Comparison of ENCODE assay signal across 12 cellular contexts in the genomic region with DNA sequence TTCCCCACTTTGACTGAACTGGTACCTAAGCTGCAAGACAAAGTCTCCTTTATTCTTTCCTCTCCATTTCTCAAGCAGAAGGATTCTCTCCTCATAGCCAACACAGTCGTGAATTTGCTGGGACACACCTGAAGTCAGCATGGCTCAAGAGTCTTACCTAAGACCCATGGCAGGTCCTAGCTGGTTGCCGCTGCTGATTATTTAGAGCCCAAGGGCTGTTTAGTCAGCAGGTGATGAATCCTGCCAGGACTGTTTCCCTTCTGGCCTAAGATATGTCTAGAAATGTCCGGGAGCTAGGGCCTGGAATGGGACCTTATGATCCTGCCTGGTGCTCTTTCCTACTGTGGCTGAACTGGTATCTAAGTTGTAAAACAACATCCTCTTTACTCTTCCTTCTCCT.
DNase-seq lines count a peak whose midpoint lies in the region; ATAC-seq and TF ChIP-seq lines count a peak whose summit lies in the region.
"Had no signal": no experiment of that assay in that cellular context is flagged by ENCODE, and none has a peak within 500 bp of the region (broad histone marks: within the 10 kb centered on the region; RNA-seq: fewer than 3 reads in every experiment).

No MANE protein-coding gene starts in this region.

- peak overlapping the region in 3 of 5 experiments; percentile 25 to 55 (median 45) for H3K27ac Mint-ChIP-seq in brain

- peak overlapping the region; percentile 0; the same call in 1 of the 2 replicates for H3K9ac ChIP-seq in KMS-11

- H3K9me3 ChIP-seq in gastrocnemius medialis = no peaks in the 10 kb centered on the region
- H3K9me3 ChIP-seq: Caco-2 had no signal

- in situ Hi-C loops in gastrocnemius medialis (cut with MboI; ENCODE audit: low sequenced_read_pairs in 4 of 4) = no loop called here

- no peak overlapping the region for H2AFZ ChIP-seq in KMS-11 (ENCODE audit: low read depth)

- peaks cover 71% of the 10 kb centered on the region for H3K4me1 ChIP-seq in KMS-11 (ENCODE audit: low read depth, poor library complexity, severe bottlenecking)
- peaks cover 23 to 32% of the 10 kb centered on the region in 2 donors for H3K4me1 ChIP-seq in gastrocnemius medialis
- H3K4me1 ChIP-seq: Caco-2 had no signal

- TF ChIP-seq CTCF in KMS-11 (conservative IDR thresholded peaks at IDR 0.05; ENCODE audit: low read depth, low read length) (no peak), brain (conservative IDR thresholded peaks at IDR 0.05) (no peak), gastrocnemius medialis (IDR thresholded peaks at IDR 0.05 in 4 of 5, conservative IDR thresholded peaks at IDR 0.05 in 1 of 5) (no peak)

- ATAC-seq in esophagus mucosa (peak; percentile 95), gastrocnemius medialis (peak; percentile 50 to 71)

- no peak for TF ChIP-seq POLR2A in gastrocnemius medialis (IDR thresholded peaks at IDR 0.05)

- peaks cover 14% of the 10 kb centered on the region; the same call in 1 of the 2 replicates for H3K79me2 ChIP-seq in KMS-11 (ENCODE audit: insufficient read depth, low read depth)

- peak in 1 of 2 donors; percentile 45 for DNase-seq in gastrocnemius medialis
- no peak for DNase-seq in NCI-H146 (lab: John Stamatoyannopoulos, UW)
- no peak for DNase-seq in HuH-7.5 (ENCODE audit: low spot score)
- no peak for DNase-seq in NOMO-1 treated with DMSO at 0.1 percent for 48 hours (lab: John Stamatoyannopoulos, UW; ENCODE audit: unreplicated experiment)
- DNase-seq: Caco-2, NCI-H1048, NCI-H1694 treated with DMSO at 0.1 percent for 48 hours, NCI-H748 treated with DMSO at 0.1 percent for 48 hours, SHP77 had no signal

- H4K20me1 ChIP-seq in KMS-11 (ENCODE audit: insufficient read depth) = no peaks in the 10 kb centered on the region

- no peak overlapping the region for H3K4me3 Mint-ChIP-seq in brain

- peaks cover 19 to 35% (median 29%) of the 10 kb centered on the region in 5 experiments for H3K9me3 Mint-ChIP-seq in brain

- H3K4me3 ChIP-seq in KMS-11 (IDR thresholded peaks at IDR 0.05; ENCODE audit: insufficient read depth, low read depth, low read length) (no peak overlapping the region), gastrocnemius medialis (no peak overlapping the region)

- H3K27me3 Mint-ChIP-seq in brain = no peaks in the 10 kb centered on the region

- intact Hi-C loops in gastrocnemius medialis (cut with DNase I; ENCODE audit: low total_unique reads) = no loop called here

- peak overlapping the region; percentile 78 for H3K4me2 ChIP-seq in KMS-11

- no peaks in the 10 kb centered on the region for H3K36me3 ChIP-seq in KMS-11 (ENCODE audit: insufficient read depth)
- H3K36me3 ChIP-seq in gastrocnemius medialis = no peaks in the 10 kb centered on the region

- H3K36me3 Mint-ChIP-seq in brain = peaks cover 79% of the 10 kb centered on the region

- peaks cover 8% of the 10 kb centered on the region for H3K4me1 Mint-ChIP-seq in brain

- H3K27ac ChIP-seq in KMS-11 = peak overlapping the region; percentile 97
- H3K27ac ChIP-seq in gastrocnemius medialis = peak overlapping the region; percentile 54 to 81 (median 76)

- H3K27me3 ChIP-seq in KMS-11 (ENCODE audit: insufficient read depth, low read depth) (no peaks in the 10 kb centered on the region), gastrocnemius medialis (no peaks in the 10 kb centered on the region)
